In the genomic region with DNA sequence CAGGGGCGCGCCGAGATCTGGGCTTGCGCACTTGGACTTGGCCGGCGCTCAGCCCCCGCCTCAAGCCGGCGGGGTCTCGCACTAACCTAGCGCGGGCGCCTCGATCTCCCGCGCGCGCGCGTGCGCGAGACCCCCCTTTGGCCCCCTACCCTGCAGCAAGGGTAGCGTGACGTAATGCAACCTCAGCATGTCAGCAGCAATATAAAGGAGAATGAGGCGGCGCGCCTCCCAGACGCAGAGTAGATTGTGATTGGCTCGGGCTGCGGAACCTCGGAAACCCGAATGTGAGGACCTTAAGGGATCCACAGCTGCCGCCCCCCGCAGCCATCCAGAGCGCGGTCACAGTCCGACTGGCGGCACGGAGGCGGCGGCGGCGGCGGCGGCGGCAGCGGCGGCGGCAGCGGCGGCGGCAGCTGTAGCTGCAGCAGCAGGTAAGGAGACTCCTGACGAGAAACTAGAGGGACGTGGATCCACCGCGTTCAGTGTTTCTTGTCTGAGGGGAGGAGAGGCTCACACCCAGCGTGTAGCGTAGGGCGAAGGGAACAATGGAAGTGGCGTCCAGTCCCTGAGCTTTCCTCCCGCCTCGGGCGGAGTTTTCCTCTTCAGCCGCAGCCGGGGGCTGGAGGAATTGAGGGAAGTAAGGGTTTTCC, we compare ENCODE assay signal across 7 cellular contexts. TPM values are rescaled to one million over a fixed set of nuclear protein-coding genes. Genes with fewer than 3 reads are reported as not detected.
A peak's percentile ranks its signal among the peaks of the same experiment; 100 is the strongest.
DNase-seq lines count a peak whose midpoint lies in the region; ATAC-seq and TF ChIP-seq lines count a peak whose summit lies in the region.

A gene with protein sequence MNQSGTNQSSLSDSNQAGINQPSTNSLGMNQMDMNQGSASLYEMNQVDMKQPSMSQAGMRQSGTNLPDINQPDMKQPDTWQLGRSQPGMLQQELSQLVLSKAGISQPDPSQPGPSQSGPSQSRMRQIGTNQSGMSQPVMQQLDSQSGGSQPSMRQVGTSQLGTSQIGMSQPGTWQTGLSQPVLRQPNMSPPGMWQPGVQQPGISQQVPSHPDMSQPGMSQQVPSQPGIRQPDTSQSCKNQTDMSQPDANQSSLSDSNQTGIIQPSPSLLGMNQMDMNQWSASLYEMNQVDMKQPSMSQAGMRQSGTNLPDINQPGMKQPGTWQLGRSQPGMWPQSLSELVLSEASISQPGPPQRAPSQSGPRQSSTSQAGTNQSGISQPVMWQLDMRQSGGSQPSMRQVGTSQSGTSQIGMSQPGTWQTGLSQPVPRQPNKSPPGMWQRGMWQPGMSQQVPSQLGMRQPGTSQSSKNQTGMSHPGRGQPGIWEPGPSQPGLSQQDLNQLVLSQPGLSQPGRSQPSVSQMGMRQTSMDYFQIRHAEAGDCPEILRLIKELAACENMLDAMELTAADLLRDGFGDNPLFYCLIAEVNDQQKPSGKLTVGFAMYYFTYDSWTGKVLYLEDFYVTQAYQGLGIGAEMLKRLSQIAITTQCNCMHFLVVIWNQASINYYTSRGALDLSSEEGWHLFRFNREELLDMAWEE (minus strand): TSS at position 19 of the 650 bp plus-strand sequence. CDS start 134,811 bp downstream, outside the sequence.
A gene (plus strand): TSS at position 231 of the 650 bp plus-strand sequence. CDS start 3,582 bp downstream, outside the sequence.

- ATAC-seq in HG02759 (IDR thresholded peaks at IDR 0.05; ENCODE audit: unreplicated experiment) (peak; percentile 82), natural killer cell (peak; percentile 37 to 55 (median 46))

- no peaks in the 10 kb centered on the region for H3K9me3 ChIP-seq in MG63

- no peaks in the 10 kb centered on the region for H3K36me3 ChIP-seq in MG63

- H3K4me3 Mint-ChIP-seq in natural killer cell = peak within 1 kb of the TSS; percentile 91

- H3K4me1 Mint-ChIP-seq in natural killer cell = peaks cover 10 to 25% of the 10 kb centered on the region in 2 donors

- TF ChIP-seq CTCF in GM13977 (IDR thresholded peaks at IDR 0.05; ENCODE audit: extremely low read depth, insufficient read depth, missing control alignments) (no peak), foreskin fibroblast (IDR thresholded peaks at IDR 0.05; ENCODE audit: low read depth, low read length) (no peak), natural killer cell (IDR thresholded peaks at IDR 0.05) (no peak)

- intact Hi-C loops in natural killer cell (cut with micrococcal nuclease) = no loop called here

- no peaks in the 10 kb centered on the region for H3K36me3 Mint-ChIP-seq in natural killer cell

- H3K4me3 ChIP-seq in foreskin fibroblast (ENCODE audit: low read depth in 1 of 2, low read length in 2 of 2) = peak within 1 kb of the TSS; percentile 47 to 62
- no peak within 1 kb of the TSS for H3K4me3 ChIP-seq in MG63

- H3K27me3 ChIP-seq in MG63 = no peaks in the 10 kb centered on the region; the same call in none of the 2 replicates

- peak within 1 kb of the TSS in 1 of 2 donors; percentile 85 for H3K27ac Mint-ChIP-seq in natural killer cell

- no peaks in the 10 kb centered on the region for H3K9me3 Mint-ChIP-seq in natural killer cell

- no peaks in the 10 kb centered on the region for H3K27me3 Mint-ChIP-seq in natural killer cell (ENCODE audit: low read depth in 2 of 2)

- DNase-seq in GM13977 (ENCODE audit: low spot score) (peak; percentile 56), NCI-H2196 (lab: John Stamatoyannopoulos, UW; ENCODE audit: unreplicated experiment) (peak; percentile 66), activated gamma-delta T cell (lab: John Stamatoyannopoulos, UW) (peak; percentile 9), foreskin fibroblast (peak in 1 of 2 donors; percentile 7), natural killer cell (peak; percentile 14), MG63 (no peak)

- in situ Hi-C loops in GM13977 (cut with MboI; ENCODE audit: low pct_unique_long_range_greater_than_20kb, low sequenced_read_pairs, unreplicated experiment) = no loop called here

RNA-seq across cellular contexts. Expression of the first gene that starts in this region (rescaled TPM):
- under 1 TPM in 1 of 3 donors, not detected in 2; 0.10 TPM for total RNA-seq in natural killer cell
- not detected in 2 replicates for total RNA-seq in MG63 (2014; rRNA removed; shearing (Covaris generic); ENCODE audit: low replicate concordance)

RNA-seq across cellular contexts. Expression of the second gene that starts in this region (rescaled TPM):
- total RNA-seq in natural killer cell = 1 to 10 TPM in 1 of 3 donors, under 1 TPM in 2; 0.75 to 1.7 (median 1.00) TPM
- not detected in 2 replicates for total RNA-seq in MG63 (2014; rRNA removed; shearing (Covaris generic); ENCODE audit: low replicate concordance)
